ENCODE assay signal across 10 cellular contexts in genomic region chr21:39003982-39004775, GRCh38.
DNase-seq lines count a peak whose midpoint lies in the region; ATAC-seq lines count a peak whose summit lies in the region.
"Had no signal": no experiment of that assay in that cellular context is flagged by ENCODE, and none has a peak within 500 bp of the region (broad histone marks: within the 10 kb centered on the region; RNA-seq: fewer than 3 reads in every experiment).

No MANE protein-coding gene starts in this region.

- H3K27ac ChIP-seq in right cardiac atrium (ENCODE audit: low read length): peak overlapping the region; percentile 91
- H3K27ac ChIP-seq in subcutaneous abdominal adipose tissue (ENCODE audit: low read depth, low read length): peak overlapping the region; percentile 76

- H3K36me3 ChIP-seq in subcutaneous abdominal adipose tissue (ENCODE audit: control insufficient read depth in 5 of 5, insufficient read depth in 5 of 5, low read length in 5 of 5): no peaks in the 10 kb centered on the region

- H3K9me3 ChIP-seq in right cardiac atrium (ENCODE audit: control insufficient read depth, low read length) (no peaks in the 10 kb centered on the region), subcutaneous abdominal adipose tissue (ENCODE audit: control insufficient read depth in 5 of 5, low read length in 5 of 5) (peaks cover 0 to 14% (median 4%) of the 10 kb centered on the region in 5 donors)

- H3K9me3 Mint-ChIP-seq in activated CD8-positive, alpha-beta T cell treated with anti-CD3 and anti-CD28 coated beads, Interleukin-2, amount 10 ng/mL, durations not matched to agents 7 days and 5 days (ENCODE audit: insufficient read depth): no peaks in the 10 kb centered on the region

- H3K27ac Mint-ChIP-seq in activated CD8-positive, alpha-beta T cell treated with anti-CD3 and anti-CD28 coated beads, Interleukin-2, amount 10 ng/mL, durations not matched to agents 7 days and 5 days: peak overlapping the region; percentile 84

- no peaks in the 10 kb centered on the region for H3K36me3 Mint-ChIP-seq in activated CD8-positive, alpha-beta T cell treated with anti-CD3 and anti-CD28 coated beads, Interleukin-2, amount 10 ng/mL, durations not matched to agents 7 days and 5 days (ENCODE audit: low read depth)

- peaks cover 32% of the 10 kb centered on the region for H3K4me1 Mint-ChIP-seq in activated CD8-positive, alpha-beta T cell treated with anti-CD3 and anti-CD28 coated beads, Interleukin-2, amount 10 ng/mL, durations not matched to agents 7 days and 5 days (ENCODE audit: low read depth)

- peak overlapping the region in 2 of 5 donors; percentile 22 to 62 for H3K9ac ChIP-seq in subcutaneous abdominal adipose tissue (ENCODE audit: low read length in 5 of 5)

- H3K27me3 ChIP-seq in right cardiac atrium (ENCODE audit: control insufficient read depth, insufficient read depth) (no peaks in the 10 kb centered on the region), subcutaneous abdominal adipose tissue (ENCODE audit: control insufficient read depth in 5 of 5, insufficient read depth in 4 of 5, low read length in 5 of 5) (no peaks in the 10 kb centered on the region)

- ATAC-seq in activated CD8-positive, alpha-beta T cell treated with anti-CD3 and anti-CD28 coated beads, Interleukin-2, amount 10 ng/mL, durations not matched to agents 7 days and 5 days: peak; percentile 13
- peak; percentile 5 to 22 for ATAC-seq in right cardiac atrium
- no peak for ATAC-seq in HG03521 (IDR thresholded peaks at IDR 0.05; ENCODE audit: unreplicated experiment)
- no peak for ATAC-seq in HG03045 (IDR thresholded peaks at IDR 0.05; ENCODE audit: unreplicated experiment)
- ATAC-seq: HCT116 had no signal

- H3K4me1 ChIP-seq in right cardiac atrium (ENCODE audit: control insufficient read depth, insufficient read depth, low read length) (peaks cover 14% of the 10 kb centered on the region), subcutaneous abdominal adipose tissue (ENCODE audit: control insufficient read depth in 5 of 5, insufficient read depth in 5 of 5, low read length in 5 of 5) (peaks cover 3 to 87% (median 30%) of the 10 kb centered on the region in 5 donors)

- H3K4me3 ChIP-seq in right cardiac atrium (ENCODE audit: low read length) (no peak overlapping the region), subcutaneous abdominal adipose tissue (ENCODE audit: low read depth in 1 of 5, low read length in 5 of 5) (no peak overlapping the region)

- POLR2A ChIA-PET in activated CD8-positive, alpha-beta T cell treated with anti-CD3 and anti-CD28 coated beads, Interleukin-2, amount 10 ng/mL, durations not matched to agents 7 days and 5 days (lab: Charles Lee): interaction anchor here (0.9 to 1.1 kb wide), 2 partner anchors 20 to 234 kb away, joined by 3 read pairs; no protein-coding TSS in a partner anchor

- 27% methylated on average over 12 of the region's 12 CpGs for WGBS in right cardiac atrium

- DNase-seq in DMS153 (lab: John Stamatoyannopoulos, UW) (peak; percentile 26), DMS153 treated with DMSO at 0.1 percent for 48 hours (lab: John Stamatoyannopoulos, UW; ENCODE audit: unreplicated experiment) (no peak), right cardiac atrium (peak in 1 of 3 donors; percentile 33)
- DNase-seq in activated CD8-positive, alpha-beta T cell treated with anti-CD3 and anti-CD28 coated beads, Interleukin-2, amount 10 ng/mL, durations not matched to agents 7 days and 5 days: no peak
- DNase-seq in NK-92 treated with Interleukin-12 subunit alpha and Interleukin-12 subunit beta, amount 100 ng/mL, for 24 hours (lab: John Stamatoyannopoulos, UW): no peak
- DNase-seq: 8988T had no signal

- CTCF ChIA-PET in activated CD8-positive, alpha-beta T cell treated with anti-CD3 and anti-CD28 coated beads, Interleukin-2, amount 10 ng/mL, durations not matched to agents 7 days and 5 days (lab: Charles Lee): interaction anchor here (1.5 to 2.6 kb wide), 2 partner anchors 18 to 270 kb away, joined by 4 to 9 read pairs; no protein-coding TSS in a partner anchor

- intact Hi-C loops in right cardiac atrium (cut with DNase I): loop anchor here in 1 of 4 donors (10.0 kb wide), 4 partner anchors 61 to 259 kb away; partner anchors contain the start of gene ETS2

- no peak overlapping the region for H3K4me3 Mint-ChIP-seq in activated CD8-positive, alpha-beta T cell treated with anti-CD3 and anti-CD28 coated beads, Interleukin-2, amount 10 ng/mL, durations not matched to agents 7 days and 5 days

- no peaks in the 10 kb centered on the region for H3K27me3 Mint-ChIP-seq in activated CD8-positive, alpha-beta T cell treated with anti-CD3 and anti-CD28 coated beads, Interleukin-2, amount 10 ng/mL, durations not matched to agents 7 days and 5 days (ENCODE audit: low read depth)

Comparison
In these comparisons a context has a peak if more than half of its experiments do, and no peak if none do; other contexts are left out.
1. ATAC-seq: peak in activated CD8-positive, alpha-beta T cell treated with anti-CD3 and anti-CD28 coated beads, Interleukin-2, amount 10 ng/mL, durations not matched to agents 7 days and 5 days (single experiment) and right cardiac atrium (2 of 2); none in HG03521 (single experiment) and HG03045 (single experiment).